ENCODE assay signal across 8 cellular contexts in genomic region chr14:95515523-95516517, GRCh38. TPM values are rescaled to one million over a fixed set of nuclear protein-coding genes. Genes with fewer than 3 reads are reported as not detected.
DNase-seq lines count a peak whose midpoint lies in the region; ATAC-seq, FAIRE-seq and TF ChIP-seq lines count a peak whose summit lies in the region.

No MANE protein-coding gene starts in this region.

- H3K4me1 ChIP-seq in HepG2 (ENCODE audit: insufficient read depth, low read length) = peaks cover 70% of the 10 kb centered on the region

- H3K27ac Mint-ChIP-seq in HFFc6 = peak overlapping the region; percentile 83
- peak overlapping the region; percentile 93 for H3K27ac Mint-ChIP-seq in activated B cell treated with CpG ODN at 0.5 μM for 24 hours

- POLR2A ChIA-PET in activated B cell treated with CpG ODN at 0.5 μM for 24 hours (lab: Charles Lee) = interaction anchor here (0.6 to 8.2 kb wide), 19 partner anchors 9 to 1548 kb away, joined by 3 to 113 read pairs (median 6); partner anchors contain the start of gene GLRX5
- POLR2A ChIA-PET in HepG2 (lab: Yijun Ruan, JAX) = interaction anchor here (1.5 to 3.8 kb wide), 7 partner anchors 9 to 71 kb away, joined by 3 to 37 read pairs (median 13); partner anchors contain the start of gene GLRX5

- peak; percentile 85 for ATAC-seq in activated B cell treated with CpG ODN at 0.5 μM for 24 hours (ENCODE audit: low read depth)
- ATAC-seq in HepG2 = peak; percentile 92

- TF ChIP-seq POLR2A in GM15510 (IDR thresholded peaks at IDR 0.05; ENCODE audit: borderline replicate concordance, extremely low read depth, insufficient read length) (peak; percentile 52), NB4 (IDR thresholded peaks at IDR 0.05; ENCODE audit: extremely low read depth, insufficient read length) (no peak), HepG2 (IDR thresholded peaks at IDR 0.05; ENCODE audit: insufficient read depth in 1 of 2, low read depth in 2 of 2, low read length in 2 of 2) (no peak)

- H3K9me3 Mint-ChIP-seq in HFFc6 = no peaks in the 10 kb centered on the region
- no peaks in the 10 kb centered on the region for H3K9me3 Mint-ChIP-seq in activated B cell treated with CpG ODN at 0.5 μM for 24 hours

- intact Hi-C loops in activated B cell treated with CpG ODN at 0.5 μM for 24 hours (cut with micrococcal nuclease) = loop anchor here (1.0 to 5.0 kb wide), 8 partner anchors 12 to 1549 kb away; partner anchors contain the start of gene DICER1
- intact Hi-C loops in HepG2 (cut with micrococcal nuclease; ENCODE audit: unreplicated experiment) = loop anchor here (1.0 kb wide), 1 partner anchor 8 kb away; no protein-coding TSS in a partner anchor

- no peak overlapping the region for H2AFZ ChIP-seq in HepG2 (ENCODE audit: low read length)

- TF ChIP-seq EP300 in HepG2 (IDR thresholded peaks at IDR 0.05; ENCODE audit: low read depth in 2 of 2, low read length in 2 of 2) = peak in 1 of 2 experiments; percentile 16; a peak in 1 of 4 replicates
- TF ChIP-seq EP300 in HepG2 (CRISPR knock-in tag; IDR thresholded peaks at IDR 0.05; ENCODE audit: borderline replicate concordance) = no peak

- CTCF ChIA-PET in activated B cell treated with CpG ODN at 0.5 μM for 24 hours (lab: Charles Lee) (interaction anchor here (0.7 to 4.9 kb wide), 7 partner anchors 10 to 74 kb away, joined by 3 to 27 read pairs (median 5); no protein-coding TSS in a partner anchor), HepG2 (lab: Yijun Ruan, JAX; ENCODE audit: low intra/inter-chr PET ratio, low total read pairs) (no interaction called here)

- TF ChIP-seq RAD21 in HepG2 (CRISPR knock-in tag; IDR thresholded peaks at IDR 0.05) = peak; percentile 54; the same call in 1 of the 2 replicates

- no peaks in the 10 kb centered on the region for H3K27me3 Mint-ChIP-seq in HFFc6 (ENCODE audit: insufficient read depth)
- no peaks in the 10 kb centered on the region for H3K27me3 Mint-ChIP-seq in activated B cell treated with CpG ODN at 0.5 μM for 24 hours

- H3K36me3 ChIP-seq in HepG2 (replicated peaks in 1 of 2; ENCODE audit: control insufficient read depth in 1 of 2, insufficient read depth in 2 of 2, low read length in 2 of 2) = no peaks in the 10 kb centered on the region

- peak overlapping the region; percentile 64 for H3K9ac ChIP-seq in HepG2 (ENCODE audit: insufficient read depth, low read depth, low read length)

- H3K36me3 Mint-ChIP-seq in HFFc6 (ENCODE audit: low read depth) = no peaks in the 10 kb centered on the region
- peaks cover 25% of the 10 kb centered on the region for H3K36me3 Mint-ChIP-seq in activated B cell treated with CpG ODN at 0.5 μM for 24 hours (ENCODE audit: low read depth)

- no CpG with 5 or more reads among the region's 48 CpGs for WGBS in HepG2 (ENCODE audit: low lambda C conversion rate)

- peak overlapping the region; percentile 94 for H3K4me3 Mint-ChIP-seq in HFFc6
- peak overlapping the region; percentile 94 for H3K4me3 Mint-ChIP-seq in activated B cell treated with CpG ODN at 0.5 μM for 24 hours

- H3K4me1 Mint-ChIP-seq in HFFc6 (ENCODE audit: low read depth) = peaks cover 80% of the 10 kb centered on the region
- H3K4me1 Mint-ChIP-seq in activated B cell treated with CpG ODN at 0.5 μM for 24 hours = peaks cover 80% of the 10 kb centered on the region

- TF ChIP-seq CTCF in HFFc6 (IDR thresholded peaks at IDR 0.05) = peak; percentile 67
- peak; percentile 14 for TF ChIP-seq CTCF in NB4 (IDR thresholded peaks at IDR 0.05; ENCODE audit: low read depth, low read length)
- no peak for TF ChIP-seq CTCF in activated B cell treated with CpG ODN at 0.5 μM for 24 hours (IDR thresholded peaks at IDR 0.05)
- peak; percentile 51 for TF ChIP-seq CTCF in HepG2 (CRISPR knock-in tag; IDR thresholded peaks at IDR 0.05)

- peak overlapping the region; percentile 93 for H3K4me2 ChIP-seq in HepG2 (ENCODE audit: low read depth, low read length)

- BruUV-seq in HepG2 (replicated peaks; lab: Mats Ljungman, UMichigan) = TSS peak; percentile 42

- DNase-seq in HFFc6 = peak; percentile 49
- peak; percentile 87 for DNase-seq in NB4 (ENCODE audit: low read depth)
- peak; percentile 89 for DNase-seq in activated B cell treated with CpG ODN at 0.5 μM for 24 hours
- peak; percentile 82 for DNase-seq in central memory CD4-positive, alpha-beta T cell
- peak; percentile 39 for DNase-seq in HepG2 (ENCODE audit: low spot score)
- peak; percentile 72 to 85 for DNase-seq in stimulated activated CD4-positive, alpha-beta T cell treated with anti-CD3 and anti-CD28 coated beads, Interleukin-4, amount 100 ng/mL, for 48 hours (ENCODE audit: low read depth in 2 of 2)
- DNase-seq in mesenteric fat pad (ENCODE audit: low spot score) = no peak

- no peak for FAIRE-seq in HepG2 (lab: Jason Lieb, UNC)

- peak overlapping the region; percentile 59 for H3K27ac ChIP-seq in HepG2 (ENCODE audit: extremely low read length, insufficient read depth, low read length)

- H3K79me2 ChIP-seq in HepG2 (ENCODE audit: insufficient read depth, low read length) = peaks cover 27% of the 10 kb centered on the region

- no peaks in the 10 kb centered on the region for H3K9me3 ChIP-seq in HepG2 (ENCODE audit: low read length)

- in situ Hi-C loops in HepG2 (cut with HindIII; ENCODE audit: extremely low pct_ligation_motif_present, low pct_unique_long_range_greater_than_20kb) = no loop called here

- no peaks in the 10 kb centered on the region for H4K20me1 ChIP-seq in HepG2 (ENCODE audit: insufficient read depth, low read length)

- peak overlapping the region; percentile 65 for H3K4me3 ChIP-seq in NB4 (ENCODE audit: low read depth, low read length)
- peak overlapping the region; percentile 62 to 73 (median 62) for H3K4me3 ChIP-seq in HepG2 (replicated peaks in 1 of 3; ENCODE audit: insufficient read depth in 1 of 3, low read depth in 2 of 3, low read length in 3 of 3)

- H3K27me3 ChIP-seq in HepG2 (ENCODE audit: control insufficient read depth in 1 of 2, insufficient read depth in 2 of 2, low read length in 2 of 2) = no peaks in the 10 kb centered on the region; a peak in 1 of 5 replicates

RNA-seq across cellular contexts. Expression of gene SYNE3, which starts 0.6 kb away (rescaled TPM):
- total RNA-seq in HFFc6 (2021; fragmentation: NEBNext Ultra II Directional; extraction: Animal tissue kit (Norgen Biotek cat#: 25700)) = 10 to 100 TPM; 14.8 to 20.4 (median 16.3) TPM
- 95.6 and 104 TPM in 2 replicates for total RNA-seq in activated B cell treated with CpG ODN at 0.5 μM for 24 hours
- total RNA-seq in HepG2 (2016; rRNA removed; fragmentation: Illumina TruSeq; extraction: Trizol) = 7.8 and 9.0 TPM in 2 replicates
- 2.1 and 2.5 TPM in 2 replicates for total RNA-seq in HepG2 (2016; cell fraction: cytosol; rRNA removed; fragmentation: Illumina TruSeq; extraction: Trizol; ENCODE audit: low read depth)
- 6.6 and 8.6 TPM in 2 replicates for total RNA-seq in HepG2 (2016; cell fraction: insoluble cytoplasmic fraction; rRNA removed; fragmentation: Illumina TruSeq; extraction: Trizol)
- total RNA-seq in HepG2 (2016; cell fraction: membrane; rRNA removed; fragmentation: Illumina TruSeq; extraction: Trizol) = 2.8 and 3.5 TPM in 2 replicates
- 14.8 and 16.4 TPM in 2 replicates for total RNA-seq in HepG2 (2016; cell fraction: nucleus; rRNA removed; fragmentation: Illumina TruSeq; extraction: Trizol)
- polyA plus RNA-seq in HepG2 (2011; rRNA removed) = 8.0 and 9.3 TPM in 2 replicates
- polyA plus RNA-seq in HepG2 (2011; cell fraction: cytosol; rRNA removed) = 3.1 and 3.2 TPM in 2 replicates
- 32.7 and 44.3 TPM in 2 replicates for polyA plus RNA-seq in HepG2 (2011; cell fraction: nucleus; rRNA removed)
- 3.7 and 4.9 TPM in 2 replicates for polyA plus RNA-seq in HepG2 (2012)
- polyA plus RNA-seq in HepG2 (2016; cell fraction: cytosol; fragmentation: Illumina TruSeq; extraction: Trizol; ENCODE audit: low read depth) = 0.24 and 0.25 TPM in 2 replicates
- polyA plus RNA-seq in HepG2 (2016; cell fraction: insoluble cytoplasmic fraction; fragmentation: Illumina TruSeq; extraction: Trizol; ENCODE audit: low read depth) = 2.0 and 2.7 TPM in 2 replicates
- 0.50 and 0.55 TPM in 2 replicates for polyA plus RNA-seq in HepG2 (2016; cell fraction: membrane; fragmentation: Illumina TruSeq; extraction: Trizol; ENCODE audit: low read depth)
- polyA plus RNA-seq in HepG2 (2016; cell fraction: nucleus; fragmentation: Illumina TruSeq; extraction: Trizol; ENCODE audit: insufficient read depth, low read depth) = 10.7 and 10.9 TPM in 2 replicates
- 0.72 and 21.2 TPM in 2 replicates for polyA minus RNA-seq in HepG2 (2011; rRNA and poly(A)+ RNA removed; ENCODE audit: low replicate concordance)
- polyA minus RNA-seq in HepG2 (2011; cell fraction: cytosol; rRNA and poly(A)+ RNA removed) = 6.8 and 8.6 TPM in 2 replicates
- polyA minus RNA-seq in HepG2 (2011; cell fraction: nucleus; rRNA and poly(A)+ RNA removed) = 43.0 and 46.7 TPM in 2 replicates
- 179 TPM for total RNA-seq in mesenteric fat pad

RNA-seq across cellular contexts. Expression of gene GLRX5, which starts 19.0 kb away (rescaled TPM):
- 10 to 100 TPM; 38.7 to 47.2 (median 43.8) TPM for total RNA-seq in HFFc6 (2021; fragmentation: NEBNext Ultra II Directional; extraction: Animal tissue kit (Norgen Biotek cat#: 25700))
- total RNA-seq in activated B cell treated with CpG ODN at 0.5 μM for 24 hours = 20.5 and 22.4 TPM in 2 replicates
- 115 and 122 TPM in 2 replicates for total RNA-seq in HepG2 (2016; rRNA removed; fragmentation: Illumina TruSeq; extraction: Trizol)
- total RNA-seq in HepG2 (2016; cell fraction: cytosol; rRNA removed; fragmentation: Illumina TruSeq; extraction: Trizol; ENCODE audit: low read depth) = 141 and 162 TPM in 2 replicates
- total RNA-seq in HepG2 (2016; cell fraction: insoluble cytoplasmic fraction; rRNA removed; fragmentation: Illumina TruSeq; extraction: Trizol) = 99.8 and 128 TPM in 2 replicates
- total RNA-seq in HepG2 (2016; cell fraction: membrane; rRNA removed; fragmentation: Illumina TruSeq; extraction: Trizol) = 204 and 226 TPM in 2 replicates
- total RNA-seq in HepG2 (2016; cell fraction: nucleus; rRNA removed; fragmentation: Illumina TruSeq; extraction: Trizol) = 42.6 and 50.7 TPM in 2 replicates
- polyA plus RNA-seq in HepG2 (2011; rRNA removed) = 115 and 146 TPM in 2 replicates
- 68.6 and 128 TPM in 2 replicates for polyA plus RNA-seq in HepG2 (2011; cell fraction: cytosol; rRNA removed)
- 20.1 and 32.1 TPM in 2 replicates for polyA plus RNA-seq in HepG2 (2011; cell fraction: nucleus; rRNA removed)
- polyA plus RNA-seq in HepG2 (2012) = 136 and 145 TPM in 2 replicates
- polyA plus RNA-seq in HepG2 (2016; cell fraction: cytosol; fragmentation: Illumina TruSeq; extraction: Trizol; ENCODE audit: low read depth) = 197 and 237 TPM in 2 replicates
- 161 and 168 TPM in 2 replicates for polyA plus RNA-seq in HepG2 (2016; cell fraction: insoluble cytoplasmic fraction; fragmentation: Illumina TruSeq; extraction: Trizol; ENCODE audit: low read depth)
- 243 and 290 TPM in 2 replicates for polyA plus RNA-seq in HepG2 (2016; cell fraction: membrane; fragmentation: Illumina TruSeq; extraction: Trizol; ENCODE audit: low read depth)
- polyA plus RNA-seq in HepG2 (2016; cell fraction: nucleus; fragmentation: Illumina TruSeq; extraction: Trizol; ENCODE audit: insufficient read depth, low read depth) = 104 and 106 TPM in 2 replicates
- 17.9 and 35.5 TPM in 2 replicates for polyA minus RNA-seq in HepG2 (2011; rRNA and poly(A)+ RNA removed; ENCODE audit: low replicate concordance)
- polyA minus RNA-seq in HepG2 (2011; cell fraction: cytosol; rRNA and poly(A)+ RNA removed) = 42.3 and 45.6 TPM in 2 replicates
- 15.8 and 23.1 TPM in 2 replicates for polyA minus RNA-seq in HepG2 (2011; cell fraction: nucleus; rRNA and poly(A)+ RNA removed)
- 34.2 TPM for total RNA-seq in mesenteric fat pad
